Comparison of ENCODE assay signal across 32 cellular contexts in the genomic region with DNA sequence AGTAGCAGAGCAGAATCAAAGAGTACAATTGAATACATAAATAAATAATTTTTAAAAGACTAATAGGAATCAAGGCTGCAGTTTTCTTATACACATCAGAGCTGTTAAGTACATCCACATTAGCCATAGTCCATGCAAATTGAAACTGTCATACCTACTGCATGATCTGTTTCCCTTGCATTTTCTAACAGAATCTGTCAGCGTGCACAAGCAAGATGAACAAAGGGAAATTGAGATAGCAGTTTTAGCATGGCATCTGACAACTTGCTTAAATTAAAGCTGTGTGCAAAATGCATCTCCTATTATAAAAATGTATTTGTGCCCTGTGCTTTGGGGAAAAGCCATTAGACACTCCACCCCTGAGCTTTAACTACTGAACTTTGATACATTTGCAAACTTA.
"Had no signal": no experiment of that assay in that cellular context is flagged by ENCODE, and none has a peak within 500 bp of the region (broad histone marks: within the 10 kb centered on the region; RNA-seq: fewer than 3 reads in every experiment).

No MANE protein-coding gene starts in this region.

- H3K4me1 ChIP-seq: adrenal gland, ascending aorta, body of pancreas, breast epithelium had no signal

- H3K36me3 ChIP-seq: adrenal gland, ascending aorta, brain microvascular endothelial cell, breast epithelium, cardiac muscle cell had no signal

- H3K4me3 ChIP-seq: adrenal gland, ascending aorta, body of pancreas, breast epithelium, cardiac muscle cell had no signal

- H3K27ac ChIP-seq: adrenal gland, ascending aorta, body of pancreas, brain microvascular endothelial cell, breast epithelium, cardiac muscle cell had no signal

- ATAC-seq: activated naive CD4-positive, alpha-beta T cell treated with anti-CD3 and anti-CD28 coated beads, Interleukin-2, amount 50 U/mL, for 72 hours; activated naive CD8-positive, alpha-beta T cell treated with anti-CD3 and anti-CD28 coated beads, Interleukin-2, amount 50 U/mL, for 24 hours; activated T-cell treated with anti-CD3 and anti-CD28 coated beads, Interleukin-2, amount 50 U/mL, for 4 hours; activated T-cell treated with anti-CD3 and anti-CD28 coated beads, Interleukin-2, amount 50 U/mL, for 72 hours; activated T-helper 17 cell treated with anti-CD3 and anti-CD28 coated beads, Interleukin-2, amount 50 U/mL, for 72 hours; body of pancreas had no signal

- H3K27me3 ChIP-seq: adrenal gland, ascending aorta, body of pancreas, brain microvascular endothelial cell, breast epithelium, cardiac muscle cell had no signal

- DNase-seq: activated effector memory CD4-positive, alpha-beta T cell treated with anti-CD3 and anti-CD28 coated beads, Interleukin-2, amount 50 U/mL, for 16 hours; activated effector memory CD4-positive, alpha-beta T cell treated with Interleukin-2 at 50 U/mL for 16 hours; activated gamma-delta T cell; activated gamma-delta T cell treated with Interleukin-2 at 50 U/mL for 16 hours; activated naive CD4-positive, alpha-beta T cell; activated naive CD4-positive, alpha-beta T cell treated with anti-CD3 and anti-CD28 coated beads for 36 hours; activated naive CD4-positive, alpha-beta T cell treated with anti-CD3 and anti-CD28 coated beads, Interleukin-2, amount 10 ng/mL, durations not matched to agents 7 days and 5 days; activated naive CD4-positive, alpha-beta T cell treated with Interleukin-2 at 50 U/mL for 16 hours; activated naive CD8-positive, alpha-beta T cell treated with anti-CD3 and anti-CD28 coated beads for 36 hours; activated naive CD8-positive, alpha-beta T cell treated with anti-CD3 and anti-CD28 coated beads, Interleukin-2, amount 10 ng/mL, durations not matched to agents 7 days and 5 days; activated naive CD8-positive, alpha-beta T cell treated with anti-CD3 and anti-CD28 coated beads, Interleukin-2, amount 50 U/mL, for 24 hours; activated T-cell treated with anti-CD3 and anti-CD28 coated beads for 4 hours; activated T-cell treated with anti-CD3 and anti-CD28 coated beads, Interleukin-2, amount 50 U/mL, for 1 hour; activated T-cell treated with anti-CD3 and anti-CD28 coated beads, Interleukin-2, amount 50 U/mL, for 24 hours; activated T-cell treated with anti-CD3 and anti-CD28 coated beads, Interleukin-2, amount 50 U/mL, for 4 hours; activated T-cell treated with anti-CD3 and anti-CD28 coated beads, Interleukin-2, amount 50 U/mL, for 48 hours; activated T-cell treated with anti-CD3 and anti-CD28 coated beads, Interleukin-2, amount 50 U/mL, for 72 hours; adrenal gland; amniotic stem cell; amygdala; anterior cingulate cortex; aorta; body of pancreas; brain microvascular endothelial cell; caudate nucleus; central memory CD4-positive, alpha-beta T cell; cerebellar nuclear complex had no signal

- H3K9me3 ChIP-seq: adrenal gland, ascending aorta, body of pancreas, breast epithelium had no signal
